ENCODE assay signal across 8 cellular contexts in the genomic region with DNA sequence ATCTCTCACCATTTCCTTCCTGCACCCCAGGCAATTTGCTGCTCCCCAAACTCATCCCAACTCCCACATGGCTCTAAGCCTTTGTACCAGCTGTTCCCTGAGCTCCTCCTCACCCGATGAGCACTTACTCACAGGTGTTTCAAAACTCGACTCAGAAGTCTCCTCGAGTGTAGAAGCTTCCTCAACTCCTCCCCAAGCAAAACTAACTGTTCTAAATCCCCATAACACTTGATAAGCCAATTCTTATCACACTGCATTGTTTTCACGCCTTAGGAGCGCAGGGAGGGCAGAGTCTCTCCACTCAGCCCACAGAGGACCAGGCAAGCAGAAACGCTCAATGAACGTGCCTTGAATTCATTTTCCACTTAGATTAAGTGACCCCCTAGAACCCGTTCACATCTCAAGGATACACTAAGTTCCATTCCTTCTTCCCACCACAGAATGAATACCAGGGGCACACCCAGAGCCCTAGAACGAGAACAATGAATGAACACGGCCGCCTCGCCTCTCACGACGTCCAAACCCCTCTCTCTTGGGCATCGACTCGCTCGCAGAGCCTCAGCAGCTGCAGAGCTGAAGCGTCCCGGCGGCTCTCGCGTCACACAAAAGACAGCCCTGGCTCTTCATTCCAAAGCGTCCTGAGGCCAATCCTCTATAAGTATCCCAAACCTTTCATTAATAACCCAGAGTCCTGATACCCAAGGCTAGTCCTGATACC. TPM values are rescaled to one million over a fixed set of nuclear protein-coding genes. Genes with fewer than 3 reads are reported as not detected.
A peak's percentile ranks its signal among the peaks of the same experiment; 100 is the strongest.
DNase-seq lines count a peak whose midpoint lies in the region; ATAC-seq, FAIRE-seq and TF ChIP-seq lines count a peak whose summit lies in the region.

No MANE protein-coding gene starts in this region.

- FAIRE-seq in keratinocyte (lab: Jason Lieb, UNC), result no peak

- H3K9me1 ChIP-seq in keratinocyte (ENCODE audit: control insufficient read depth, extremely low read depth, insufficient read depth, low read length), result no peaks in the 10 kb centered on the region

- no peak for TF ChIP-seq POLR2A in spleen (IDR thresholded peaks at IDR 0.05)

- no peaks in the 10 kb centered on the region for H3K27me3 ChIP-seq in BLaER1 treated with 17β-estradiol and CSF1 and Interleukin-3, amounts not matched to agents 10 nM and 100 nM
- no peaks in the 10 kb centered on the region for H3K27me3 ChIP-seq in brain microvascular endothelial cell (replicated peaks)
- H3K27me3 ChIP-seq in keratinocyte (ENCODE audit: control insufficient read depth, extremely low read depth, insufficient read depth, low read length), result no peaks in the 10 kb centered on the region
- H3K27me3 ChIP-seq in spleen (replicated peaks in 1 of 7), result no peaks in the 10 kb centered on the region

- dilution Hi-C loops in keratinocyte (cut with MboI; ENCODE audit: extremely low pct_ligation_motif_present, low sequenced_read_pairs), result no loop called here

- no peak for ATAC-seq in HG03565 (IDR thresholded peaks at IDR 0.05; ENCODE audit: unreplicated experiment)

- in situ Hi-C loops in brain microvascular endothelial cell (cut with HindIII; ENCODE audit: low pct_ligation_motif_present, low sequenced_read_pairs), result no loop called here

- H3K36me3 ChIP-seq in BLaER1 treated with 17β-estradiol and CSF1 and Interleukin-3, amounts not matched to agents 10 nM and 100 nM, result peaks cover 0 to 8% (median 0%) of the 10 kb centered on the region in 11 experiments; a peak in 1 of 22 replicates
- H3K36me3 ChIP-seq in brain microvascular endothelial cell (replicated peaks) (no peaks in the 10 kb centered on the region), keratinocyte (ENCODE audit: control insufficient read depth in 2 of 2, extremely low read depth in 1 of 2, insufficient read depth in 2 of 2, low read length in 2 of 2) (no peaks in the 10 kb centered on the region), spleen (no peaks in the 10 kb centered on the region)

- peaks cover 21 to 51% (median 40%) of the 10 kb centered on the region in 10 experiments for H3K4me1 ChIP-seq in BLaER1 treated with 17β-estradiol and CSF1 and Interleukin-3, amounts not matched to agents 10 nM and 100 nM
- H3K4me1 ChIP-seq in keratinocyte (ENCODE audit: control insufficient read depth, extremely low read depth, insufficient read depth, low read length) (peaks cover 24% of the 10 kb centered on the region), spleen (peaks cover 25 to 60% (median 55%) of the 10 kb centered on the region in 6 donors)

- TF ChIP-seq CTCF in brain microvascular endothelial cell (IDR thresholded peaks at IDR 0.05; ENCODE audit: low read depth, low read length, missing control alignments), result no peak
- no peak for TF ChIP-seq CTCF in keratinocyte (optimal IDR thresholded peaks at IDR 0.05 in 1 of 3, IDR thresholded peaks at IDR 0.05 in 1 of 3, conservative IDR thresholded peaks at IDR 0.05 in 1 of 3; ENCODE audit: extremely low read depth in 1 of 3, insufficient read depth in 2 of 3, low read length in 3 of 3)
- TF ChIP-seq CTCF in spleen (IDR thresholded peaks at IDR 0.05 in 8 of 11, conservative IDR thresholded peaks at IDR 0.05 in 3 of 11), result no peak

- peak; percentile 36 for DNase-seq in HK-2 (ENCODE audit: unreplicated experiment)
- peak; percentile 6 for DNase-seq in T-helper 22 cell (ENCODE audit: low read depth)
- DNase-seq in brain microvascular endothelial cell, result no peak
- no peak for DNase-seq in keratinocyte (ENCODE audit: low read depth, low spot score)
- DNase-seq in spleen, result peak; percentile 85
- no peak for DNase-seq in mucosa of gallbladder (ENCODE audit: low spot score)

- H4K20me1 ChIP-seq in BLaER1 treated with 17β-estradiol and CSF1 and Interleukin-3, amounts not matched to agents 10 nM and 100 nM, result peaks cover 33 to 58% (median 50%) of the 10 kb centered on the region in 11 experiments; a peak in 21 of 22 replicates
- peaks cover 5% of the 10 kb centered on the region for H4K20me1 ChIP-seq in keratinocyte (ENCODE audit: control insufficient read depth, extremely low read depth, insufficient read depth, low read length)

- H3K9me3 ChIP-seq in BLaER1 treated with 17β-estradiol and CSF1 and Interleukin-3, amounts not matched to agents 10 nM and 100 nM (replicated peaks in 1 of 11), result no peaks in the 10 kb centered on the region
- H3K9me3 ChIP-seq in keratinocyte (ENCODE audit: control insufficient read depth, low read depth, low read length) (no peaks in the 10 kb centered on the region), spleen (no peaks in the 10 kb centered on the region)

- peak overlapping the region; percentile 86 for H2AFZ ChIP-seq in keratinocyte (ENCODE audit: control insufficient read depth, low read length)

- peak overlapping the region; percentile 96 to 100 (median 99) for H3K27ac ChIP-seq in BLaER1 treated with 17β-estradiol and CSF1 and Interleukin-3, amounts not matched to agents 10 nM and 100 nM
- H3K27ac ChIP-seq in brain microvascular endothelial cell (peak overlapping the region; percentile 91), keratinocyte (ENCODE audit: control insufficient read depth, insufficient read depth, low read length) (peak overlapping the region; percentile 97), spleen (peak overlapping the region; percentile 95 to 100 (median 100))

- 0 to 1% (median 1%) methylated on average over 23 of the region's 23 CpGs for WGBS in spleen, 5 donors

- peak overlapping the region; percentile 97 to 100 (median 98) for H3K9ac ChIP-seq in BLaER1 treated with 17β-estradiol and CSF1 and Interleukin-3, amounts not matched to agents 10 nM and 100 nM
- peak overlapping the region; percentile 98 for H3K9ac ChIP-seq in keratinocyte (ENCODE audit: control insufficient read depth, extremely low read depth, insufficient read depth, low read length)

- H3K4me2 ChIP-seq in BLaER1 treated with 17β-estradiol and CSF1 and Interleukin-3, amounts not matched to agents 10 nM and 100 nM, result peak overlapping the region; percentile 82 to 99 (median 94)
- peak overlapping the region; percentile 99 for H3K4me2 ChIP-seq in keratinocyte (ENCODE audit: control insufficient read depth, extremely low read depth, insufficient read depth, low read depth, low read length)

- peak overlapping the region; percentile 85 to 100 (median 92) for H3K4me3 ChIP-seq in BLaER1 treated with 17β-estradiol and CSF1 and Interleukin-3, amounts not matched to agents 10 nM and 100 nM
- H3K4me3 ChIP-seq in brain microvascular endothelial cell (ENCODE audit: low read depth, low read length) (peak overlapping the region; percentile 93), keratinocyte (ENCODE audit: control insufficient read depth in 2 of 3, extremely low read depth in 1 of 3, insufficient read depth in 2 of 3, low read depth in 1 of 3, low read length in 3 of 3) (peak overlapping the region; percentile 94 to 99 (median 96)), spleen (peak overlapping the region; percentile 62 to 92 (median 80))

- H3K79me2 ChIP-seq in keratinocyte (ENCODE audit: control insufficient read depth, insufficient read depth, low read length), result peaks cover 61% of the 10 kb centered on the region

- intact Hi-C loops in spleen (cut with DNase I; ENCODE audit: low total_unique reads), result loop anchor here (10.0 kb wide), 1 partner anchor 108 kb away; the partner anchor contains the start of gene MKRN2

RNA-seq across cellular contexts. Expression of gene RAF1, which starts 1.2 kb away (rescaled TPM):
- polyA plus RNA-seq in keratinocyte (68.3 to 92.4 TPM (median 80.1 TPM) in 3 replicates), spleen (10 to 100 TPM; 31.6 to 51.3 (median 43.5) TPM)
- 37.3 TPM for polyA plus RNA-seq in keratinocyte (2011; ENCODE audit: low read depth)
- 52.7 and 76.6 TPM in 2 replicates for polyA plus RNA-seq in keratinocyte (2011; cell fraction: cytosol; rRNA removed)
- 99.3 and 102 TPM in 2 replicates for polyA plus RNA-seq in keratinocyte (2011; cell fraction: nucleus; rRNA removed)
- polyA plus RNA-seq in keratinocyte (2012; ENCODE audit: low replicate concordance), result 44.5 and 52.1 TPM in 2 replicates
- 78.9 to 152 TPM (median 116 TPM) in 3 replicates for polyA minus RNA-seq in keratinocyte
- 64.5 TPM for polyA minus RNA-seq in keratinocyte (2011; cell fraction: cytosol; rRNA and poly(A)+ RNA removed)
- 72.2 and 98.4 TPM in 2 replicates for polyA minus RNA-seq in keratinocyte (2011; cell fraction: nucleus; rRNA and poly(A)+ RNA removed)
- total RNA-seq in spleen (100 to 1,000 TPM in 6 of 7 donors, 10 to 100 TPM in 1; 92.2 to 153 (median 115) TPM), mucosa of gallbladder (79.5 TPM)

Comparison
In these comparisons a context has a peak if more than half of its experiments do, and no peak if none do; other contexts are left out.
1. DNase-seq: peak in HK-2 (single experiment), T-helper 22 cell (single experiment) and spleen (single experiment); none in brain microvascular endothelial cell (single experiment), keratinocyte (single experiment) and mucosa of gallbladder (single experiment).
2. Peak in every context shown above with its lines, with median percentiles within 50 percentile points of each other: H3K27ac ChIP-seq and H3K4me3 ChIP-seq.